ENCODE assay signal across 10 cellular contexts in the genomic region with DNA sequence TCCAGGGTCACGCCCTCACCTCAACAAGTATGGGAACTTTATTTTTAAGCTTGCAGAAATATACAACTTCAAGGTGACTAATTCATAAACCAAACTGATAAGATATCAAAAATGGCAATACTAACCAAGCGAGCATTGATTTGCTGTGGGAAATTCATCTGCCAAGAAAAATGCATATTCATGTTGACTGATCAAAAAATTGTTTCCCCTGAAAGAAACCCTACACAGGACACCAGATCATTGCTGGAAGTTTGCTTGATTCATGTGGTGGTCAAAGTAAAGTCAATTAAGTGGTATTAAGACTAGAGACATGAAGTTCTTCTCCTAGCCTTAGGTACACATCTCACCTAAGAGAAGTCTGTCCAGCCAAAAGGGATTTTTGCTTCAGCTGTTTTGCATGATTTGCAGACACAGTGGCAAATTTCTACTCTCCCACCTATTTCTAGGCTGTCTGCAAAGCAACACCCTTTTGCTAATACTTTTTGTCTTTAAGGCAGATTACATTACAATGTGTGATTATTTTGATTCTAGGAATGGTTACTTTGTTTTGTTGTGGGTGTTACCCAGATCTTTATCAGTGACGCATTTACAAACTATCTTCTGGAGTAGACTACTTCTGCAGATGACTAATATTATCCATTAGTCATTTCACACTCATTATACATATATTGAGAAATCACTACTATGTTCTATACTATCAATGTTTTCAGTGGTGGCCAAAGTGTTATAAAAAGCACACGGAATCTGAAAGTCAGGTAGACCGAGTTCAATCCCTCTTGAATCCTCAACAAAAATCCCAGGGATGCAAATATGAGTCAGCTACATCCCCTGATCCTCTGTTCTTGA. TPM values are rescaled to one million over a fixed set of nuclear protein-coding genes. Genes with fewer than 3 reads are reported as not detected.
DNase-seq lines count a peak whose midpoint lies in the region; ATAC-seq and TF ChIP-seq lines count a peak whose summit lies in the region.
"Had no signal": no experiment of that assay in that cellular context is flagged by ENCODE, and none has a peak within 500 bp of the region (broad histone marks: within the 10 kb centered on the region; RNA-seq: fewer than 3 reads in every experiment).

No MANE protein-coding gene starts in this region.

- POLR2A ChIA-PET in CD8-positive, alpha-beta memory T cell (lab: Charles Lee), result interaction anchor here (0.7 to 1.5 kb wide), 3 partner anchors 8 to 186 kb away, joined by 3 to 6 read pairs (median 4); no protein-coding TSS in a partner anchor

- peaks cover 0 to 2% (median 0%) of the 10 kb centered on the region in 5 donors for H3K9me3 Mint-ChIP-seq in CD8-positive, alpha-beta memory T cell
- H3K9me3 Mint-ChIP-seq in activated naive CD4-positive, alpha-beta T cell treated with anti-CD3 and anti-CD28 coated beads, Interleukin-2, amount 50 U/mL, for 72 hours, result peaks cover 8 to 26% of the 10 kb centered on the region in 2 donors

- peak overlapping the region; percentile 17 for H3K4me3 ChIP-seq in CD8-positive, alpha-beta memory T cell (ENCODE audit: low read length)
- H3K4me3 ChIP-seq in WERI-Rb-1 (ENCODE audit: low read depth, low read length), result no peak overlapping the region

- peaks cover 0 to 1% of the 10 kb centered on the region in 2 donors for H3K27me3 Mint-ChIP-seq in CD8-positive, alpha-beta memory T cell

- ATAC-seq in GM19397 (IDR thresholded peaks at IDR 0.05; ENCODE audit: unreplicated experiment) (peak; percentile 81), HG03378 (IDR thresholded peaks at IDR 0.05; ENCODE audit: unreplicated experiment) (peak; percentile 94)
- ATAC-seq in activated naive CD4-positive, alpha-beta T cell treated with anti-CD3 and anti-CD28 coated beads, Interleukin-2, amount 50 U/mL, for 72 hours, result peak; percentile 87 to 89

- peak overlapping the region; percentile 87 to 95 (median 91) for H3K4me3 Mint-ChIP-seq in CD8-positive, alpha-beta memory T cell

- peaks cover 60 to 90% (median 89%) of the 10 kb centered on the region in 3 donors for H3K4me1 Mint-ChIP-seq in CD8-positive, alpha-beta memory T cell

- peak in 4 of 5 donors; percentile 23 to 86 (median 48) for DNase-seq in CD8-positive, alpha-beta memory T cell
- no peak for DNase-seq in activated naive CD4-positive, alpha-beta T cell treated with anti-CD3 and anti-CD28 coated beads, Interleukin-2, amount 50 U/mL, for 72 hours (ENCODE audit: low spot score in 2 of 2)
- DNase-seq in pulmonary artery endothelial cell (ENCODE audit: low read depth, low spot score) (peak; percentile 35), NCI-H187 treated with DMSO at 0.1 percent for 48 hours (lab: John Stamatoyannopoulos, UW) (no peak), WERI-Rb-1 (no peak)
- no peak for DNase-seq in activated CD8-positive, alpha-beta memory T cell treated with anti-CD3 and anti-CD28 coated beads for 24 hours
- DNase-seq: heart left ventricle had no signal

- H3K9me3 ChIP-seq in CD8-positive, alpha-beta memory T cell (ENCODE audit: low read length), result no peaks in the 10 kb centered on the region
- no peaks in the 10 kb centered on the region for H3K9me3 ChIP-seq in WERI-Rb-1 (ENCODE audit: severe bottlenecking)

- peak overlapping the region; percentile 98 to 100 (median 100) for H3K27ac Mint-ChIP-seq in CD8-positive, alpha-beta memory T cell
- H3K27ac Mint-ChIP-seq in activated naive CD4-positive, alpha-beta T cell treated with anti-CD3 and anti-CD28 coated beads, Interleukin-2, amount 50 U/mL, for 72 hours, result peak overlapping the region; percentile 98 to 100

- H3K4me1 ChIP-seq in CD8-positive, alpha-beta memory T cell (ENCODE audit: insufficient read depth, low read length), result peaks cover 32% of the 10 kb centered on the region

- no peaks in the 10 kb centered on the region for H3K36me3 ChIP-seq in CD8-positive, alpha-beta memory T cell (ENCODE audit: insufficient read depth, low read length)
- no peaks in the 10 kb centered on the region for H3K36me3 ChIP-seq in WERI-Rb-1
- H3K36me3 ChIP-seq: heart left ventricle had no signal

- H3K27ac ChIP-seq in CD8-positive, alpha-beta memory T cell (ENCODE audit: low read depth, low read length), result peak overlapping the region; percentile 62
- H3K27ac ChIP-seq in WERI-Rb-1, result no peak overlapping the region
- H3K27ac ChIP-seq: HL-60 had no signal

- H3K36me3 Mint-ChIP-seq in CD8-positive, alpha-beta memory T cell, result peaks cover 5 to 35% (median 6%) of the 10 kb centered on the region in 3 donors
- peaks cover 39 to 71% of the 10 kb centered on the region in 2 donors for H3K36me3 Mint-ChIP-seq in activated naive CD4-positive, alpha-beta T cell treated with anti-CD3 and anti-CD28 coated beads, Interleukin-2, amount 50 U/mL, for 72 hours

- CTCF ChIA-PET in CD8-positive, alpha-beta memory T cell (lab: Charles Lee), result interaction anchor here (1.3 to 1.7 kb wide), 3 partner anchors 17 to 204 kb away, joined by 3 to 6 read pairs (median 4); no protein-coding TSS in a partner anchor

- no peak for TF ChIP-seq CTCF in WERI-Rb-1 (IDR thresholded peaks at IDR 0.05; ENCODE audit: low read depth, low read length)

- H3K27me3 ChIP-seq in CD8-positive, alpha-beta memory T cell (ENCODE audit: insufficient read depth, low read length, poor library complexity, severe bottlenecking), result no peaks in the 10 kb centered on the region
- no peaks in the 10 kb centered on the region for H3K27me3 ChIP-seq in WERI-Rb-1 (ENCODE audit: insufficient read depth, low read depth, severe bottlenecking)
- H3K27me3 ChIP-seq: heart left ventricle had no signal

RNA-seq across cellular contexts. Expression of gene SAMSN1, which starts 12.3 kb away (rescaled TPM):
- 10 to 100 TPM; 82.6 to 83.2 TPM for total RNA-seq in CD8-positive, alpha-beta memory T cell
- polyA plus RNA-seq in CD8-positive, alpha-beta memory T cell, result 34.1 TPM
- total RNA-seq in activated naive CD4-positive, alpha-beta T cell treated with anti-CD3 and anti-CD28 coated beads, Interleukin-2, amount 50 U/mL, for 72 hours, result 10 to 100 TPM; 74.5 to 89.4 TPM
- 0.18 and 4.0 TPM in 2 replicates for total RNA-seq in pulmonary artery endothelial cell

Comparison
In these comparisons a context has a peak if more than half of its experiments do, and no peak if none do; other contexts are left out.
1. DNase-seq: peak in CD8-positive, alpha-beta memory T cell (4 of 5) and pulmonary artery endothelial cell (single experiment); none in activated naive CD4-positive, alpha-beta T cell treated with anti-CD3 and anti-CD28 coated beads, Interleukin-2, amount 50 U/mL, for 72 hours (0 of 2), NCI-H187 treated with DMSO at 0.1 percent for 48 hours (single experiment), activated CD8-positive, alpha-beta memory T cell treated with anti-CD3 and anti-CD28 coated beads for 24 hours (single experiment) and WERI-Rb-1 (single experiment).
2. RNA of gene SAMSN1, which starts 12.3 kb away (total RNA-seq): 74.5 to 89.4 TPM in activated naive CD4-positive, alpha-beta T cell treated with anti-CD3 and anti-CD28 coated beads, Interleukin-2, amount 50 U/mL, for 72 hours and 82.6 to 83.2 TPM in CD8-positive, alpha-beta memory T cell; 0.18 to 4.0 TPM in pulmonary artery endothelial cell; every median in the first group is over 10 times any median in the second.
3. Peak in every context shown above with its lines, with median percentiles within 50 percentile points of each other: ATAC-seq.